Comparison of ENCODE assay signal across 1 cellular context in genomic region chr15:68423359-68424028, GRCh38.
TF ChIP-seq lines count a peak whose summit lies in the region.

No MANE protein-coding gene starts in this region.

TF ChIP-seq in IMR-90, 13 proteins besides CTCF, POLR2A, EP300 and RAD21 (continued from another document):
- TF ChIP-seq ELK1 (IDR thresholded peaks at IDR 0.05; ENCODE audit: borderline replicate concordance, low read depth, low read length): no peak
TF ChIP-seq in IMR-90: peak in this region for 0.
